In genomic region chr11:119357069-119357468, GRCh38 we compare ENCODE assay signal across 1 cellular context.
TF ChIP-seq lines count a peak whose summit lies in the region.

No MANE protein-coding gene starts in this region.

TF ChIP-seq in HepG2, 621 proteins besides CTCF, POLR2A, EP300 and RAD21:
- TF ChIP-seq, protein P1, sequence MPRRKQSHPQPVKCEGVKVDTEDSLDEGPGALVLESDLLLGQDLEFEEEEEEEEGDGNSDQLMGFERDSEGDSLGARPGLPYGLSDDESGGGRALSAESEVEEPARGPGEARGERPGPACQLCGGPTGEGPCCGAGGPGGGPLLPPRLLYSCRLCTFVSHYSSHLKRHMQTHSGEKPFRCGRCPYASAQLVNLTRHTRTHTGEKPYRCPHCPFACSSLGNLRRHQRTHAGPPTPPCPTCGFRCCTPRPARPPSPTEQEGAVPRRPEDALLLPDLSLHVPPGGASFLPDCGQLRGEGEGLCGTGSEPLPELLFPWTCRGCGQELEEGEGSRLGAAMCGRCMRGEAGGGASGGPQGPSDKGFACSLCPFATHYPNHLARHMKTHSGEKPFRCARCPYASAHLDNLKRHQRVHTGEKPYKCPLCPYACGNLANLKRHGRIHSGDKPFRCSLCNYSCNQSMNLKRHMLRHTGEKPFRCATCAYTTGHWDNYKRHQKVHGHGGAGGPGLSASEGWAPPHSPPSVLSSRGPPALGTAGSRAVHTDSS (CRISPR knock-in tag; conservative IDR thresholded peaks at IDR 0.05) = no peak
- TF ChIP-seq SMARCE1 (IDR thresholded peaks at IDR 0.05; ENCODE audit: borderline replicate concordance) = no peak
- TF ChIP-seq ZFP91 (CRISPR knock-in tag; IDR thresholded peaks at IDR 0.05; ENCODE audit: borderline replicate concordance) = no peak
- TF ChIP-seq SUZ12 (IDR thresholded peaks at IDR 0.05; ENCODE audit: low read depth, low read length) = no peak
- TF ChIP-seq KLF9 (CRISPR knock-in tag; IDR thresholded peaks at IDR 0.05; ENCODE audit: low read depth) = no peak
- no peak for TF ChIP-seq ZNF17 (CRISPR knock-in tag; IDR thresholded peaks at IDR 0.05)
- TF ChIP-seq GMEB2 (CRISPR knock-in tag; IDR thresholded peaks at IDR 0.05; ENCODE audit: low read depth) = no peak
- no peak for TF ChIP-seq KDM3A (CRISPR knock-in tag; IDR thresholded peaks at IDR 0.05; ENCODE audit: low read depth)
- no peak for TF ChIP-seq NFE2L2 (IDR thresholded peaks at IDR 0.05; ENCODE audit: low read length)
- TF ChIP-seq XRCC5 (optimal IDR thresholded peaks at IDR 0.05; ENCODE audit: low read length) = no peak
- TF ChIP-seq FOXC1 (CRISPR knock-in tag; IDR thresholded peaks at IDR 0.05; ENCODE audit: borderline replicate concordance) = no peak
- no peak for TF ChIP-seq ZNF333 (CRISPR knock-in tag; IDR thresholded peaks at IDR 0.05; ENCODE audit: borderline replicate concordance)
- TF ChIP-seq ZBTB43 (CRISPR knock-in tag; conservative IDR thresholded peaks at IDR 0.05) = no peak
- TF ChIP-seq ERF (CRISPR knock-in tag; IDR thresholded peaks at IDR 0.05) = no peak
- TF ChIP-seq ZHX2 (IDR thresholded peaks at IDR 0.05; ENCODE audit: low read depth) = no peak
- no peak for TF ChIP-seq ZHX2 (CRISPR knock-in tag; IDR thresholded peaks at IDR 0.05; ENCODE audit: borderline replicate concordance)
- TF ChIP-seq MAFK (conservative IDR thresholded peaks at IDR 0.05 in 1 of 2, IDR thresholded peaks at IDR 0.05 in 1 of 2; ENCODE audit: low read length in 2 of 2) = no peak
TF ChIP-seq in HepG2: peak in this region for 0.
